Comparison of ENCODE assay signal across 8 cellular contexts in the genomic region with DNA sequence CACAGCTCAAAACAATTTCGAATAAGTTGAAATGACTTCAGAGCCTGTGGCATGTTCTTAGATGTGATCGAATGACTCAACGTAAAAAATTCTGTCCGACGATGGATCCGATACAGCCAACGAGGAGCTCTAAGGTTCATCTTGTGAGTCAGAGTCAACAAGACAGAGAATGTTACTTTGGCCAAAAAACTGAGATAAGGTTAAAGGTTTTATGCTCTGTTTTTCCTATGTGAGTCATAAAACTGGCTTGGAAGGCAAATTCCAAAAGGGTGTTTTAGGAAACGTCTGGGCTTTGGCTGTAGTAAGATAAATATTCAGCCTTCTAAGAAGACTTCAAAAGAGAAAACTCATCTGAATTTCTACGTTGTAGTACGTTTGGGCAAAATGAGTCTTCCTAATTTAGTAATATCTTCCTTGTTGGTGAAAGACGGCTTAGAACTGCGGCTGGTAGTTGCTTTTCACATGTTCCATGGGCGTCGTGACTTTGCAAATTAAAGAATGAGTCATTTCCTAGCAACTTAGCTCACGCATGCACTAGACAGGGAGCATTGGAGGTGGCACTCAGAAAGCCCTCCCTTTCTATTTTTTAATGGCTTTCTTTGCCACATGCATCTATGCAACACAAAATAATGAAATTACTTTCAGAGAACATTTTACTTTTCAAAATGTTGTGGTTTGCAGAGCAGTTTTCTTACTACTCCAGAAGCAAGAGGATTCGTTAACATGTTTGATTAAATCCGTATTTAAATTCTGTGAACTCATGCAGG. TPM values are rescaled to one million over a fixed set of nuclear protein-coding genes. Genes with fewer than 3 reads are reported as not detected.
A peak's percentile ranks its signal among the peaks of the same experiment; 100 is the strongest.
DNase-seq lines count a peak whose midpoint lies in the region; ATAC-seq, FAIRE-seq and TF ChIP-seq lines count a peak whose summit lies in the region.

No MANE protein-coding gene starts in this region.

- ATAC-seq in CD4-positive, alpha-beta T cell (ENCODE audit: poor library complexity) = peak; percentile 69
- ATAC-seq in GM18858 (IDR thresholded peaks at IDR 0.05; ENCODE audit: unreplicated experiment) (no peak), GM21717 (IDR thresholded peaks at IDR 0.05; ENCODE audit: unreplicated experiment) (no peak)

- peaks cover 5% of the 10 kb centered on the region for H3K4me1 ChIP-seq in iPS-15b (ENCODE audit: control insufficient read depth, insufficient read depth, low read length)

- H3K9me3 ChIP-seq in CD4-positive, alpha-beta T cell (ENCODE audit: control insufficient read depth, low read length) = no peaks in the 10 kb centered on the region
- no peaks in the 10 kb centered on the region for H3K9me3 ChIP-seq in iPS-15b (ENCODE audit: control insufficient read depth, insufficient read depth, low read length)

- H3K27me3 ChIP-seq in CD4-positive, alpha-beta T cell (ENCODE audit: control insufficient read depth, insufficient read depth, low read length) = no peaks in the 10 kb centered on the region
- no peaks in the 10 kb centered on the region for H3K27me3 ChIP-seq in iPS-15b (ENCODE audit: control insufficient read depth, insufficient read depth, low read length)

- H3K9me3 Mint-ChIP-seq in CD4-positive, alpha-beta T cell = no peaks in the 10 kb centered on the region

- TF ChIP-seq CTCF in CD4-positive, alpha-beta T cell (IDR thresholded peaks at IDR 0.05) = no peak

- peaks cover 46% of the 10 kb centered on the region for H3K4me1 Mint-ChIP-seq in CD4-positive, alpha-beta T cell (ENCODE audit: low read depth)

- peak overlapping the region; percentile 16 for H3K9ac ChIP-seq in iPS-15b (ENCODE audit: low read depth, low read length)

- no peak overlapping the region for H3K4me3 ChIP-seq in iPS-15b (ENCODE audit: low read depth, low read length)

- DNase-seq in CD4-positive, alpha-beta T cell = peak in 1 of 10 experiments; percentile 9
- DNase-seq in HEK293T (ENCODE audit: extremely low spot score) = peak; percentile 43
- peak; percentile 99 for DNase-seq in RCC 7860 (ENCODE audit: low spot score)
- DNase-seq in stimulated activated CD4-positive, alpha-beta T cell treated with anti-CD3 and anti-CD28 coated beads, Interleukin-15, amount 100 ng/mL, for 24 hours = peak; percentile 73

- no peak overlapping the region for H3K27ac ChIP-seq in CD4-positive, alpha-beta T cell (ENCODE audit: low read depth, low read length)
- peak overlapping the region; percentile 81 for H3K27ac ChIP-seq in adipose tissue (ENCODE audit: low read depth, low read length)

- CTCF ChIA-PET in CD4-positive, alpha-beta T cell (lab: Charles Lee) = no interaction called here
- CTCF ChIA-PET in HEK293T (lab: Yijun Ruan, JAX) = interaction anchor here (0.8 to 1.0 kb wide), 2 partner anchors 15 to 24 kb away, joined by 4 read pairs; no protein-coding TSS in a partner anchor

- peak; percentile 99 for FAIRE-seq in RCC 7860 (lab: Jason Lieb, UNC)

- peaks cover 47% of the 10 kb centered on the region for H3K36me3 Mint-ChIP-seq in CD4-positive, alpha-beta T cell (ENCODE audit: low read depth)

- no peak overlapping the region for H3K4me3 Mint-ChIP-seq in CD4-positive, alpha-beta T cell

- intact Hi-C loops in CD4-positive, alpha-beta T cell (cut with DNase I, micrococcal nuclease) = no loop called here

- H3K27ac Mint-ChIP-seq in CD4-positive, alpha-beta T cell = peak overlapping the region; percentile 7

- no peaks in the 10 kb centered on the region for H3K27me3 Mint-ChIP-seq in CD4-positive, alpha-beta T cell

- 14 to 43% (median 14%) methylated on average over 17 of the region's 17 CpGs for WGBS in adipose tissue, 3 donors

- H3K36me3 ChIP-seq in iPS-15b (ENCODE audit: control insufficient read depth, insufficient read depth, low read length) = peaks cover 7% of the 10 kb centered on the region

- POLR2A ChIA-PET in CD4-positive, alpha-beta T cell (lab: Charles Lee) = interaction anchor here (0.6 kb wide), 1 partner anchor 51 kb away, joined by 3 read pairs; no protein-coding TSS in a partner anchor
- POLR2A ChIA-PET in HEK293T (lab: Yijun Ruan, JAX) = interaction anchor here (0.7 to 1.4 kb wide), 2 partner anchors 34 to 77 kb away, joined by 3 to 4 read pairs; partner anchors contain the start of gene PITRM1

TF ChIP-seq in HEK293T, 16 proteins besides CTCF, POLR2A, EP300 and RAD21:
- no peak for TF ChIP-seq NFRKB (IDR thresholded peaks at IDR 0.05)
- TF ChIP-seq HDGF (IDR thresholded peaks at IDR 0.05; ENCODE audit: borderline replicate concordance) = no peak
- TF ChIP-seq FOXM1 (IDR thresholded peaks at IDR 0.05; ENCODE audit: borderline replicate concordance) = no peak
- TF ChIP-seq SUZ12 (IDR thresholded peaks at IDR 0.05) = no peak

RNA-seq across cellular contexts. Expression of gene PFKP, which starts 28.2 kb away (rescaled TPM):
- 10 to 100 TPM; 32.2 to 38.9 TPM for total RNA-seq in CD4-positive, alpha-beta T cell
- polyA plus RNA-seq in adipose tissue = 10 to 100 TPM in 1 of 3 donors, 1 to 10 TPM in 2; 9.6 to 21.0 (median 9.8) TPM
